7 cellular contexts compared by ENCODE assay signal in genomic region chr6:113375466-113375865, GRCh38.
DNase-seq lines count a peak whose midpoint lies in the region; FAIRE-seq and TF ChIP-seq lines count a peak whose summit lies in the region.
"Not testable (repeated sequence)": the region's sequence is repeated elsewhere in the genome, so short reads cannot be mapped to it uniquely, and the experiment has no call there.

No MANE protein-coding gene starts in this region.

- peaks cover 41% of the 10 kb centered on the region for H3K79me2 ChIP-seq in SK-N-SH (ENCODE audit: insufficient read depth)
- not testable (repeated sequence) for H3K79me2 ChIP-seq in endothelial cell of umbilical vein (ENCODE audit: control insufficient read depth, insufficient read depth, low read length)

- POLR2A ChIA-PET in SK-N-SH (lab: Yijun Ruan, JAX); endothelial cell of umbilical vein (lab: Charles Lee): not testable (repeated sequence)

- 0 out of 2 replicates have a peak overlapping the region, but pooled peaks have one; percentile 54 for H2AFZ ChIP-seq in SK-N-SH (ENCODE audit: low read depth)
- not testable (repeated sequence) for H2AFZ ChIP-seq in endothelial cell of umbilical vein (ENCODE audit: low read depth, low read length)

- not testable (repeated sequence) for TF ChIP-seq EP300 in SK-N-SH (IDR thresholded peaks at IDR 0.05; ENCODE audit: borderline replicate concordance in 1 of 2, low read depth in 1 of 2, low read length in 1 of 2)

- peak overlapping the region; percentile 36 for H3K4me3 ChIP-seq in AG10803 (ENCODE audit: low read length)
- H3K4me3 ChIP-seq in SK-N-SH (ENCODE audit: low read depth in 2 of 2, low read length in 1 of 2) = peak overlapping the region; percentile 45 to 56; a peak in 3 of 4 replicates
- H3K4me3 ChIP-seq in endothelial cell of umbilical vein (replicated peaks in 1 of 3; ENCODE audit: insufficient read depth in 1 of 3, low read depth in 1 of 3, low read length in 3 of 3) = not testable (repeated sequence)

- not testable (repeated sequence) for H4K20me1 ChIP-seq in SK-N-SH (ENCODE audit: insufficient read depth); endothelial cell of umbilical vein (replicated peaks; ENCODE audit: control insufficient read depth, extremely low read depth, insufficient read depth, low read length)

- H3F3A ChIP-seq in SK-N-SH (replicated peaks; ENCODE audit: insufficient read depth) = peaks cover 55% of the 10 kb centered on the region

- H3K27ac Mint-ChIP-seq in HFFc6 (peak overlapping the region; percentile 96), osteocyte (ENCODE audit: unreplicated experiment) (peak overlapping the region; percentile 99)

- H3K9me3 Mint-ChIP-seq in HFFc6; osteocyte (ENCODE audit: unreplicated experiment): not testable (repeated sequence)

- peak; percentile 35 for DNase-seq in AG10803 (ENCODE audit: low read depth)
- DNase-seq in HFFc6; SK-N-SH; endothelial cell of umbilical vein (ENCODE audit: low read depth, low spot score); osteocyte (ENCODE audit: extremely low spot score, unreplicated experiment): not testable (repeated sequence)
- DNase-seq in NCI-H748 (lab: John Stamatoyannopoulos, UW; ENCODE audit: unreplicated experiment) = peak; percentile 55
- DNase-seq in fibroblast of peridontal ligament (ENCODE audit: extremely low read depth) = peak; percentile 48

- not testable (repeated sequence) for H3K9me2 ChIP-seq in SK-N-SH

- H3K4me1 ChIP-seq in SK-N-SH (ENCODE audit: control insufficient read depth in 1 of 2, insufficient read depth in 2 of 2, low read depth in 1 of 2, low read length in 1 of 2) (peaks cover 5 to 31% of the 10 kb centered on the region in 2 experiments), endothelial cell of umbilical vein (ENCODE audit: control insufficient read depth, extremely low read depth, insufficient read depth, low read length) (peaks cover 15% of the 10 kb centered on the region)

- H3K4me3 Mint-ChIP-seq in HFFc6 = peak overlapping the region; percentile 80
- H3K4me3 Mint-ChIP-seq in osteocyte (ENCODE audit: unreplicated experiment) = peak overlapping the region; percentile 63

- CTCF ChIA-PET in SK-N-SH (lab: Yijun Ruan, JAX) = not testable (repeated sequence)
- CTCF ChIA-PET in endothelial cell of umbilical vein (lab: Charles Lee) = interaction anchor here (0.7 to 1.6 kb wide), 12 partner anchors 10 to 573 kb away, joined by 3 to 8 read pairs (median 3); no protein-coding TSS in a partner anchor

- peak overlapping the region; percentile 75 for H3K9ac ChIP-seq in SK-N-SH
- not testable (repeated sequence) for H3K9ac ChIP-seq in endothelial cell of umbilical vein (replicated peaks; ENCODE audit: extremely low read depth, insufficient read depth, low read length)

- H3K4me2 ChIP-seq in SK-N-SH = peak overlapping the region; percentile 82
- peak overlapping the region; percentile 55 for H3K4me2 ChIP-seq in endothelial cell of umbilical vein (ENCODE audit: insufficient read depth, low read length)

- TF ChIP-seq CTCF in AG10803 (conservative IDR thresholded peaks at IDR 0.05; ENCODE audit: low read length); HFFc6 (IDR thresholded peaks at IDR 0.05); SK-N-SH (IDR thresholded peaks at IDR 0.05); endothelial cell of umbilical vein (IDR thresholded peaks at IDR 0.05; ENCODE audit: extremely low read depth in 1 of 2, insufficient read depth in 1 of 2, low read depth in 1 of 2, low read length in 2 of 2); osteocyte (IDR thresholded peaks at IDR 0.05): not testable (repeated sequence)

- intact Hi-C loops in endothelial cell of umbilical vein (cut with micrococcal nuclease) = not testable (repeated sequence)

- H3K27me3 ChIP-seq in SK-N-SH (ENCODE audit: insufficient read depth); endothelial cell of umbilical vein (ENCODE audit: control insufficient read depth in 2 of 2, insufficient read depth in 2 of 2, low read length in 2 of 2): not testable (repeated sequence)

- not testable (repeated sequence) for H3K9me3 ChIP-seq in SK-N-SH; endothelial cell of umbilical vein (replicated peaks; ENCODE audit: control insufficient read depth, insufficient read depth, low read length)

- H3K36me3 Mint-ChIP-seq in HFFc6 (ENCODE audit: low read depth) = peaks cover 22% of the 10 kb centered on the region
- peaks cover 16% of the 10 kb centered on the region for H3K36me3 Mint-ChIP-seq in osteocyte (ENCODE audit: unreplicated experiment)

- dilution Hi-C loops in endothelial cell of umbilical vein (cut with MboI; ENCODE audit: extremely low pct_ligation_motif_present, low sequenced_read_pairs) = not testable (repeated sequence)

- TF ChIP-seq POLR2A in endothelial cell of umbilical vein (IDR thresholded peaks at IDR 0.05; ENCODE audit: low read depth, low read length) = not testable (repeated sequence)

- TF ChIP-seq RAD21 in SK-N-SH (IDR thresholded peaks at IDR 0.05; ENCODE audit: low read length) = not testable (repeated sequence)

- H3K4me1 Mint-ChIP-seq in HFFc6 (ENCODE audit: low read depth) (peaks cover 85% of the 10 kb centered on the region), osteocyte (ENCODE audit: unreplicated experiment) (peaks cover 81% of the 10 kb centered on the region)

- not testable (repeated sequence) for H3K27me3 Mint-ChIP-seq in HFFc6 (ENCODE audit: insufficient read depth); osteocyte (ENCODE audit: unreplicated experiment)

- WGBS in SK-N-SH (ENCODE audit: low lambda C conversion rate) = 93% methylated on average over 2 of the region's 2 CpGs

- peaks cover 8 to 13% of the 10 kb centered on the region in 2 experiments for H3K36me3 ChIP-seq in SK-N-SH (replicated peaks in 1 of 2; ENCODE audit: control insufficient read depth in 1 of 2, insufficient read depth in 2 of 2, low read length in 1 of 2)
- H3K36me3 ChIP-seq in endothelial cell of umbilical vein (ENCODE audit: control insufficient read depth in 2 of 2, extremely low read depth in 1 of 2, insufficient read depth in 2 of 2, low read length in 2 of 2) = not testable (repeated sequence)

- BruUV-seq in endothelial cell of umbilical vein (replicated peaks; lab: Mats Ljungman, UMichigan) = not testable (repeated sequence)

- H3K27ac ChIP-seq in SK-N-SH (ENCODE audit: low read depth in 2 of 2, low read length in 1 of 2) (peak overlapping the region; percentile 95 to 97), endothelial cell of umbilical vein (ENCODE audit: insufficient read depth, low read depth, low read length) (peak overlapping the region; percentile 71)

- FAIRE-seq in endothelial cell of umbilical vein (lab: Jason Lieb, UNC) = not testable (repeated sequence)

- not testable (repeated sequence) for H3K9me1 ChIP-seq in endothelial cell of umbilical vein (replicated peaks; ENCODE audit: control insufficient read depth, extremely low read depth, insufficient read depth, low read length)
